In the genomic region with DNA sequence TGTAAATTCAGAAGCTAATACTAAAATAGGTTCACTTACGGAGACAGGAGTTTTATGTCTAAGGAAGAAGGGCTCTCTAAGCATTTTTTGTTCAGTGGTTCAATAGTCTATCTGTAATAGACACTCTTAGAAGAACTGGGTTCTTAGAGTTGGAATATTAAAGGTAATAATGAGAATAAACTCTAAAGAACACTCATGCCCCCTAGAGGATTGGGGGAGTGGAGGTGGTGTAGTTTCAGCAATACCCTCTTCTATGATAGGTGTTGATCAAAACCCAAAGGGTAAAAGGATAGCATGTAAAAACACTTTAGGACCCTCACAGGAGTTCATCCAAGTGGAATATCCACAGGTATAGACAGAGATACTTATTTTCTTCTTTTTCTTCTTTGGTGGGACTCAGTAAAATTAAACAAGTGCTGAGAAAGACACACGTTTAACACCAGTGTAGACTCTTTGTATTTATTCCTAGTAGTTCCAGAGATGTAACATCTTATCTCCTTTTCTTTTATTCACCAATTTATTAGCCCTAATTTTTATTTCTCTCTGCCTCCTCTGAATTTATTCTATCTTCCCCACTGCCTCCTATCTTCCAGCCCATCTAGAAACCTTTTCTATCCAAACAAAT, we compare ENCODE assay signal across 9 cellular contexts. TPM values are rescaled to one million over a fixed set of nuclear protein-coding genes. Genes with fewer than 3 reads are reported as not detected.
A peak's percentile ranks its signal among the peaks of the same experiment; 100 is the strongest.
DNase-seq lines count a peak whose midpoint lies in the region; TF ChIP-seq lines count a peak whose summit lies in the region.
"Had no signal": no experiment of that assay in that cellular context is flagged by ENCODE, and none has a peak within 500 bp of the region (broad histone marks: within the 10 kb centered on the region; RNA-seq: fewer than 3 reads in every experiment).

No MANE protein-coding gene starts in this region.

- H3K4me3 ChIP-seq in coronary artery = no peak overlapping the region

- H3K27ac ChIP-seq in coronary artery = no peak overlapping the region

- TF ChIP-seq CTCF in GM12873 (IDR thresholded peaks at IDR 0.05; ENCODE audit: insufficient read depth, low read depth, low read length, missing control alignments) = peak; percentile 68
- peak; percentile 48 for TF ChIP-seq CTCF in coronary artery (IDR thresholded peaks at IDR 0.05)

- DNase-seq in AG20443 (ENCODE audit: low spot score) (peak; percentile 66), HT1080 (ENCODE audit: low read depth) (peak; percentile 54), RKO (ENCODE audit: low spot score) (peak; percentile 63), coronary artery (ENCODE audit: low spot score) (no peak), medulla oblongata (ENCODE audit: extremely low spot score) (peak; percentile 64), mucosa of gallbladder (ENCODE audit: low spot score) (no peak), T1000 (lab: John Stamatoyannopoulos, UW) (no peak)

RNA-seq across cellular contexts. Expression of a gene that starts 25.7 kb away (rescaled TPM):
- 18.8 and 20.0 TPM in 2 replicates for total RNA-seq in HT1080 (2014; rRNA removed; shearing (Covaris generic))
- polyA plus RNA-seq in HT1080 (2015; cell fraction: cytosol; rRNA removed) = 23.8 and 26.8 TPM in 2 replicates
- 8.9 and 12.0 TPM in 2 replicates for polyA plus RNA-seq in HT1080 (2015; cell fraction: nucleus; rRNA removed)
- total RNA-seq in mucosa of gallbladder = 1.7 TPM
- polyA plus RNA-seq: IgD-negative memory B cell had no signal

Comparison
In these comparisons a context has a peak if more than half of its experiments do, and no peak if none do; other contexts are left out.
1. DNase-seq: peak in AG20443 (single experiment), HT1080 (single experiment), RKO (single experiment) and medulla oblongata (single experiment); none in coronary artery (single experiment), mucosa of gallbladder (single experiment) and T1000 (single experiment).